Comparison of ENCODE assay signal across 8 cellular contexts in genomic region chr3:124928333-124929202, GRCh38. TPM values are rescaled to one million over a fixed set of nuclear protein-coding genes. Genes with fewer than 3 reads are reported as not detected.
A peak's percentile ranks its signal among the peaks of the same experiment; 100 is the strongest.
DNase-seq lines count a peak whose midpoint lies in the region; ATAC-seq and TF ChIP-seq lines count a peak whose summit lies in the region.

No MANE protein-coding gene starts in this region.

- H4K20me1 ChIP-seq in PC-3 (ENCODE audit: low read length): no peaks in the 10 kb centered on the region

- no peak overlapping the region for H3K9ac ChIP-seq in PC-3 (ENCODE audit: low read length)

- H3K9me3 ChIP-seq in PC-3 (ENCODE audit: low read length) (no peaks in the 10 kb centered on the region), ovary (no peaks in the 10 kb centered on the region)

- H3K4me1 Mint-ChIP-seq in activated T-cell treated with anti-CD3 and anti-CD28 coated beads, Interleukin-2, amount 50 U/mL, for 4 hours (ENCODE audit: low read depth): peaks cover 2% of the 10 kb centered on the region
- peaks cover 10% of the 10 kb centered on the region for H3K4me1 Mint-ChIP-seq in type B pancreatic cell (ENCODE audit: unreplicated experiment)

- H3K79me2 ChIP-seq in PC-3 (ENCODE audit: low read length): no peaks in the 10 kb centered on the region

- no TSS peak for BruUV-seq in PC-3 (replicated peaks; lab: Mats Ljungman, UMichigan)

- no peak for TF ChIP-seq POLR2A in ovary (IDR thresholded peaks at IDR 0.05)

- no peak overlapping the region for H2AFZ ChIP-seq in PC-3 (ENCODE audit: low read length)

- no peak overlapping the region for H3K4me2 ChIP-seq in PC-3 (ENCODE audit: low read length)

- no peak overlapping the region for H3K27ac ChIP-seq in PC-3 (ENCODE audit: low read length)
- no peak overlapping the region for H3K27ac ChIP-seq in ovary

- H3K27me3 Mint-ChIP-seq in activated T-cell treated with anti-CD3 and anti-CD28 coated beads, Interleukin-2, amount 50 U/mL, for 4 hours (ENCODE audit: low read depth): peaks cover 12% of the 10 kb centered on the region
- H3K27me3 Mint-ChIP-seq in type B pancreatic cell: peaks cover 9% of the 10 kb centered on the region

- H3K4me3 ChIP-seq in PC-3 (ENCODE audit: low read length) (no peak overlapping the region), ovary (no peak overlapping the region)

- ATAC-seq in PC-3 (peak; percentile 67), GM18511 (IDR thresholded peaks at IDR 0.05; ENCODE audit: unreplicated experiment) (no peak)
- ATAC-seq in activated T-cell treated with anti-CD3 and anti-CD28 coated beads, Interleukin-2, amount 50 U/mL, for 4 hours: peak in 1 of 2 donors; percentile 48

- no peak overlapping the region for H3K27ac Mint-ChIP-seq in type B pancreatic cell

- H3K27me3 ChIP-seq in PC-3 (ENCODE audit: low read length): no peaks in the 10 kb centered on the region
- H3K27me3 ChIP-seq in ovary: no peaks in the 10 kb centered on the region

- no peak overlapping the region for H3K4me3 Mint-ChIP-seq in activated T-cell treated with anti-CD3 and anti-CD28 coated beads, Interleukin-2, amount 50 U/mL, for 4 hours
- no peak overlapping the region for H3K4me3 Mint-ChIP-seq in type B pancreatic cell

- 19 to 27% (median 23%) methylated on average over 4 of the region's 4 CpGs for WGBS in ovary, 3 donors

- CTCF ChIA-PET in PC-3 (lab: Charles Lee): interaction anchor here (0.7 kb wide), 1 partner anchor 170 kb away, joined by 6 read pairs; no protein-coding TSS in a partner anchor

- H3K4me1 ChIP-seq in PC-3 (ENCODE audit: insufficient read depth, low read length) (no peaks in the 10 kb centered on the region; the same call in 1 of the 2 replicates), ovary (ENCODE audit: insufficient read depth) (no peaks in the 10 kb centered on the region)

- TF ChIP-seq EP300 in ovary (IDR thresholded peaks at IDR 0.05): no peak

- intact Hi-C loops in PC-3 (cut with micrococcal nuclease): loop anchor here (1.0 to 10.0 kb wide), 4 partner anchors 58 to 657 kb away; no protein-coding TSS in a partner anchor
- intact Hi-C loops in ovary (cut with DNase I): loop anchor here in 1 of 4 donors (2.0 kb wide), 1 partner anchor 508 kb away; no protein-coding TSS in a partner anchor

- POLR2A ChIA-PET in PC-3 (lab: Charles Lee; ENCODE audit: unreplicated experiment): no interaction called here

- H3K9me3 Mint-ChIP-seq in activated T-cell treated with anti-CD3 and anti-CD28 coated beads, Interleukin-2, amount 50 U/mL, for 4 hours: no peaks in the 10 kb centered on the region
- no peaks in the 10 kb centered on the region for H3K9me3 Mint-ChIP-seq in type B pancreatic cell

- DNase-seq in CMK (ENCODE audit: low read depth) (peak; percentile 7), HT1080 (ENCODE audit: low read depth) (peak; percentile 68), PC-3 (peak; percentile 79), fibroblast of the conjunctiva (ENCODE audit: low read depth) (peak; percentile 70), ovary (peak; percentile 24 to 69 (median 49)), type B pancreatic cell (ENCODE audit: extremely low spot score, unreplicated experiment) (no peak)
- peak; percentile 52 for DNase-seq in activated T-cell treated with anti-CD3 and anti-CD28 coated beads, Interleukin-2, amount 50 U/mL, for 4 hours

- H3K36me3 ChIP-seq in PC-3 (ENCODE audit: low read depth, low read length) (no peaks in the 10 kb centered on the region), ovary (no peaks in the 10 kb centered on the region)

- TF ChIP-seq CTCF in PC-3 (conservative IDR thresholded peaks at IDR 0.05; ENCODE audit: low read depth, low read length) (peak; percentile 77), ovary (IDR thresholded peaks at IDR 0.05) (peak; percentile 16 to 68 (median 53)), type B pancreatic cell (conservative IDR thresholded peaks at IDR 0.05) (peak; percentile 87)

- H3K9me2 ChIP-seq in PC-3 (replicated peaks; ENCODE audit: low read length): no peaks in the 10 kb centered on the region

- no peaks in the 10 kb centered on the region for H3F3A ChIP-seq in PC-3 (ENCODE audit: low read length, unreplicated experiment)

- H3K36me3 Mint-ChIP-seq in activated T-cell treated with anti-CD3 and anti-CD28 coated beads, Interleukin-2, amount 50 U/mL, for 4 hours (ENCODE audit: insufficient read depth): no peaks in the 10 kb centered on the region
- H3K36me3 Mint-ChIP-seq in type B pancreatic cell: no peaks in the 10 kb centered on the region

RNA-seq across cellular contexts. Expression of gene MUC13, which starts 6.0 kb away (rescaled TPM):
- total RNA-seq in HT1080 (2014; rRNA removed; shearing (Covaris generic)): 0.16 and 0.33 TPM in 2 replicates
- polyA plus RNA-seq in HT1080 (2015; cell fraction: cytosol; rRNA removed): 0.94 and 1.1 TPM in 2 replicates
- 1.4 and 2.2 TPM in 2 replicates for polyA plus RNA-seq in HT1080 (2015; cell fraction: nucleus; rRNA removed)
- total RNA-seq in PC-3 (2014; rRNA removed): 0.04 TPM in 1 of 2 replicates, not detected in the other
- under 1 TPM in 2 of 3 donors, not detected in 1; 0.05 to 0.10 TPM for total RNA-seq in activated T-cell treated with anti-CD3 and anti-CD28 coated beads, Interleukin-2, amount 50 U/mL, for 4 hours
- 1 to 10 TPM in 1 of 7 donors, under 1 TPM in 3, not detected in 3; 0.15 to 1.5 (median 0.37) TPM for total RNA-seq in ovary
- polyA plus RNA-seq in ovary: under 1 TPM in 1 of 2 donors, not detected in 1; 0.04 TPM
- total RNA-seq in type B pancreatic cell (ENCODE audit: low replicate concordance): 38.3 and 92.6 TPM in 2 replicates

RNA-seq across cellular contexts. Expression of gene ITGB5, which starts 41.4 kb away (rescaled TPM):
- total RNA-seq in HT1080 (2014; rRNA removed; shearing (Covaris generic)): 150 and 185 TPM in 2 replicates
- polyA plus RNA-seq in HT1080 (2015; cell fraction: cytosol; rRNA removed): 230 and 272 TPM in 2 replicates
- 292 and 316 TPM in 2 replicates for polyA plus RNA-seq in HT1080 (2015; cell fraction: nucleus; rRNA removed)
- total RNA-seq in PC-3 (2014; rRNA removed): 67.2 and 89.4 TPM in 2 replicates
- total RNA-seq in activated T-cell treated with anti-CD3 and anti-CD28 coated beads, Interleukin-2, amount 50 U/mL, for 4 hours: under 1 TPM; 0.71 to 0.87 (median 0.71) TPM
- total RNA-seq in ovary: 100 to 1,000 TPM in 1 of 7 donors, 10 to 100 TPM in 6; 31.0 to 109 (median 38.0) TPM
- 10 to 100 TPM; 32.6 to 82.8 TPM for polyA plus RNA-seq in ovary
- 46.0 and 70.7 TPM in 2 replicates for total RNA-seq in type B pancreatic cell (ENCODE audit: low replicate concordance)

Comparison
In these comparisons a context has a peak if more than half of its experiments do, and no peak if none do; other contexts are left out.
1. RNA of gene MUC13, which starts 6.0 kb away (total RNA-seq): 38.3 to 92.6 TPM in type B pancreatic cell; 0.16 to 0.33 TPM in HT1080, 0.15 to 1.5 TPM in ovary, 0.05 to 0.10 TPM in activated T-cell treated with anti-CD3 and anti-CD28 coated beads, Interleukin-2, amount 50 U/mL, for 4 hours and 0.04 TPM in PC-3; every median in the first group is over 10 times any median in the second.
2. RNA of gene ITGB5, which starts 41.4 kb away (total RNA-seq): 150 to 185 TPM in HT1080, 67.2 to 89.4 TPM in PC-3, 46.0 to 70.7 TPM in type B pancreatic cell and 31.0 to 109 TPM in ovary; 0.71 to 0.87 TPM in activated T-cell treated with anti-CD3 and anti-CD28 coated beads, Interleukin-2, amount 50 U/mL, for 4 hours; every median in the first group is over 10 times any median in the second.
3. Peak in every context shown above with its lines, with median percentiles within 50 percentile points of each other: CTCF ChIP-seq.